ENCODE assay signal across 10 cellular contexts in genomic region chr10:23448802-23449570, GRCh38. TPM values are rescaled to one million over a fixed set of nuclear protein-coding genes. Genes with fewer than 3 reads are reported as not detected.
DNase-seq lines count a peak whose midpoint lies in the region; ATAC-seq and TF ChIP-seq lines count a peak whose summit lies in the region.
"Had no signal": no experiment of that assay in that cellular context is flagged by ENCODE, and none has a peak within 500 bp of the region (broad histone marks: within the 10 kb centered on the region; RNA-seq: fewer than 3 reads in every experiment).

No MANE protein-coding gene starts in this region.

- H3K9ac ChIP-seq in SK-N-MC (ENCODE audit: insufficient read length), result peak overlapping the region; percentile 59

- no peaks in the 10 kb centered on the region for H3K9me3 Mint-ChIP-seq in activated T-cell treated with anti-CD3 and anti-CD28 coated beads, Interleukin-2, amount 50 U/mL, for 24 hours

- peak overlapping the region; percentile 21 for H3K4me3 ChIP-seq in SK-N-MC
- H3K4me3 ChIP-seq in neutrophil (ENCODE audit: low read depth in 1 of 2, low read length in 1 of 2), result no peak overlapping the region
- H3K4me3 ChIP-seq in ovary, result no peak overlapping the region
- H3K4me3 ChIP-seq: lung had no signal

- H3K4me3 Mint-ChIP-seq in activated T-cell treated with anti-CD3 and anti-CD28 coated beads, Interleukin-2, amount 50 U/mL, for 24 hours, result no peak overlapping the region

- ATAC-seq in HG02885 (IDR thresholded peaks at IDR 0.05; ENCODE audit: poor library complexity, unreplicated experiment), result peak; percentile 95

- no peaks in the 10 kb centered on the region for H3K27me3 Mint-ChIP-seq in activated T-cell treated with anti-CD3 and anti-CD28 coated beads, Interleukin-2, amount 50 U/mL, for 24 hours

- H3K4me1 ChIP-seq in neutrophil (ENCODE audit: control insufficient read depth in 1 of 2, insufficient read depth in 1 of 2, low read depth in 1 of 2, low read length in 1 of 2) (peaks cover 25 to 30% of the 10 kb centered on the region in 2 experiments), ovary (ENCODE audit: insufficient read depth) (no peaks in the 10 kb centered on the region)

- H3K9me3 ChIP-seq in SK-N-MC (ENCODE audit: low read depth, low read length) (no peaks in the 10 kb centered on the region), neutrophil (no peaks in the 10 kb centered on the region), ovary (no peaks in the 10 kb centered on the region)

- no peak for DNase-seq in activated T-cell treated with anti-CD3 and anti-CD28 coated beads, Interleukin-2, amount 50 U/mL, for 24 hours
- DNase-seq in activated T-cell treated with anti-CD3 and anti-CD28 coated beads for 4 hours, result no peak
- peak; percentile 30 for DNase-seq in SK-N-MC (ENCODE audit: low read depth, low spot score)
- no peak for DNase-seq in hypothalamus (lab: John Stamatoyannopoulos, UW)
- DNase-seq in amniotic stem cell (lab: John Stamatoyannopoulos, UW), result no peak
- no peak for DNase-seq in ovary

- intact Hi-C loops in ovary (cut with DNase I), result no loop called here

- TF ChIP-seq EP300 in ovary (IDR thresholded peaks at IDR 0.05), result no peak

- H3K36me3 Mint-ChIP-seq in activated T-cell treated with anti-CD3 and anti-CD28 coated beads, Interleukin-2, amount 50 U/mL, for 24 hours (ENCODE audit: low read depth), result peaks cover 19% of the 10 kb centered on the region

- peaks cover 40% of the 10 kb centered on the region for H3K4me1 Mint-ChIP-seq in activated T-cell treated with anti-CD3 and anti-CD28 coated beads, Interleukin-2, amount 50 U/mL, for 24 hours (ENCODE audit: low read depth)

- WGBS in ovary, 3 donors, result 84 to 89% (median 87%) methylated on average over 7 of the region's 7 CpGs

- H3K27me3 ChIP-seq in neutrophil, result no peaks in the 10 kb centered on the region
- no peaks in the 10 kb centered on the region for H3K27me3 ChIP-seq in ovary

- TF ChIP-seq POLR2A in ovary (IDR thresholded peaks at IDR 0.05), result no peak

- peak overlapping the region; percentile 90 for H3K27ac Mint-ChIP-seq in activated T-cell treated with anti-CD3 and anti-CD28 coated beads, Interleukin-2, amount 50 U/mL, for 24 hours

- H3K27ac ChIP-seq in SK-N-MC (peak overlapping the region; percentile 94), neutrophil (peak overlapping the region; percentile 73), ovary (no peak overlapping the region)
- H3K27ac ChIP-seq: C4-2B had no signal

- H3K36me3 ChIP-seq in SK-N-MC (ENCODE audit: insufficient read depth, low read length) (no peaks in the 10 kb centered on the region), neutrophil (peaks cover 5% of the 10 kb centered on the region), ovary (no peaks in the 10 kb centered on the region)

- TF ChIP-seq CTCF in neutrophil (IDR thresholded peaks at IDR 0.05), result no peak
- TF ChIP-seq CTCF in ovary (IDR thresholded peaks at IDR 0.05), result no peak

RNA-seq across cellular contexts. Expression of gene OTUD1, which starts 10.1 kb away (rescaled TPM):
- total RNA-seq in ovary, result 10 to 100 TPM; 13.3 to 23.9 (median 19.9) TPM
- polyA plus RNA-seq in ovary, result 10 to 100 TPM; 14.5 to 16.3 TPM

Comparison
In these comparisons a context has a peak if more than half of its experiments do, and no peak if none do; other contexts are left out.
1. H3K27ac ChIP-seq: peak in SK-N-MC (single experiment) and neutrophil (single experiment); none in ovary (0 of 2).